ENCODE assay signal across 18 cellular contexts in the genomic region with DNA sequence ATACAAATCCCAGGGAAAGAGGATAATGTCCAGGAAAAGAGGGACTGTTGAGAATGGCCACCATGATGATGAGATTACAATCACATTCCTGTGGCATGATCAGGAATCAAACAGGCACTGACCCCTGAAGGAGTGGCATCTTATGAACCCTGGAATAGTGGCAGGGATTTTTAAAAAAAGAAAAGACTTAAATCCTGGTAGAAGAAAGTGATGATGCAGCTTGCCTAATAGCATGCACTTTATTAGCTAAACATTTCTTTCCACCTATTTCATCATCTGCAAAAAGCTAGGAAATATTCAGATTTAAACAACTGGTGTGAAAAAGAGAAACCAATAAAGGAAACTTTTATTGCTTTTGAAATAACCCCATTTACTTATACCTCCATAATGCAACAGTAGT.
DNase-seq lines count a peak whose midpoint lies in the region; ATAC-seq and TF ChIP-seq lines count a peak whose summit lies in the region.
"Had no signal": no experiment of that assay in that cellular context is flagged by ENCODE, and none has a peak within 500 bp of the region (broad histone marks: within the 10 kb centered on the region; RNA-seq: fewer than 3 reads in every experiment).

No MANE protein-coding gene starts in this region.

- no peak overlapping the region for H3K4me2 ChIP-seq in smooth muscle cell

- H4K20me1 ChIP-seq in smooth muscle cell (ENCODE audit: low read depth) = no peaks in the 10 kb centered on the region

- H3K36me3 ChIP-seq in adipocyte (ENCODE audit: control insufficient read depth, insufficient read depth, low read length, severe bottlenecking) = no peaks in the 10 kb centered on the region
- H3K36me3 ChIP-seq in smooth muscle cell (ENCODE audit: low read depth) = no peaks in the 10 kb centered on the region

- DNase-seq in GM03348 (ENCODE audit: low spot score) (peak; percentile 14), adipocyte (ENCODE audit: low read depth) (peak; percentile 59), fibroblast of the conjunctiva (ENCODE audit: low read depth) (peak; percentile 38), smooth muscle cell (lab: John Stamatoyannopoulos, UW; ENCODE audit: unreplicated experiment) (no peak), GF-D8 (lab: John Stamatoyannopoulos, UW) (no peak), NCI-H748 treated with DMSO at 0.1 percent for 48 hours (lab: John Stamatoyannopoulos, UW) (no peak)
- DNase-seq: Caco-2; CD4-positive, alpha-beta T cell; DMS153; H7; NCI-H1417 treated with DMSO at 0.1 percent for 48 hours; NCI-H187 treated with DMSO at 0.1 percent for 48 hours; NCI-H2227 treated with DMSO at 0.1 percent for 48 hours; NCI-H510A treated with DMSO at 0.1 percent for 48 hours; NCI-H82; SIG-M5 had no signal

- TF ChIP-seq CTCF in smooth muscle cell (IDR thresholded peaks at IDR 0.05; ENCODE audit: borderline replicate concordance, insufficient read depth, poor library complexity, severe bottlenecking) = no peak

- no peaks in the 10 kb centered on the region for H3K79me2 ChIP-seq in smooth muscle cell (ENCODE audit: low read depth)

- H3F3A ChIP-seq in smooth muscle cell (ENCODE audit: low read depth) = no peaks in the 10 kb centered on the region

- H3K9me3 ChIP-seq in adipocyte (ENCODE audit: control insufficient read depth, low read length) (no peaks in the 10 kb centered on the region), smooth muscle cell (replicated peaks; ENCODE audit: low read depth) (no peaks in the 10 kb centered on the region)

- no peak overlapping the region for H3K27ac ChIP-seq in smooth muscle cell (ENCODE audit: low read depth)
- H3K27ac ChIP-seq: RWPE1 had no signal

- H3K4me1 ChIP-seq in adipocyte (ENCODE audit: control insufficient read depth, insufficient read depth, low read length) = peaks cover 18% of the 10 kb centered on the region
- H3K4me1 ChIP-seq in smooth muscle cell (ENCODE audit: low read depth) = peaks cover 3% of the 10 kb centered on the region
- H3K4me1 ChIP-seq: Caco-2 had no signal

- H3K27me3 ChIP-seq in adipocyte (replicated peaks; ENCODE audit: control insufficient read depth, insufficient read depth, low read length) (no peaks in the 10 kb centered on the region), smooth muscle cell (ENCODE audit: low read depth) (no peaks in the 10 kb centered on the region)

- H3K4me3 ChIP-seq in adipocyte (ENCODE audit: low read length) (peak overlapping the region; percentile 6), smooth muscle cell (no peak overlapping the region)

- peak overlapping the region; percentile 11 for H2AFZ ChIP-seq in smooth muscle cell (ENCODE audit: low read depth)

- H3K9ac ChIP-seq in adipocyte (ENCODE audit: low read length) (peak overlapping the region; percentile 41), smooth muscle cell (ENCODE audit: low read depth) (no peak overlapping the region)

- no peak for ATAC-seq in GM19463 (IDR thresholded peaks at IDR 0.05; ENCODE audit: unreplicated experiment)

Comparison
In these comparisons a context has a peak if more than half of its experiments do, and no peak if none do; other contexts are left out.
1. DNase-seq: peak in GM03348 (single experiment), adipocyte (single experiment) and fibroblast of the conjunctiva (single experiment); none in smooth muscle cell (single experiment), GF-D8 (single experiment) and NCI-H748 treated with DMSO at 0.1 percent for 48 hours (single experiment).